Comparison of ENCODE assay signal across 28 cellular contexts in the genomic region with DNA sequence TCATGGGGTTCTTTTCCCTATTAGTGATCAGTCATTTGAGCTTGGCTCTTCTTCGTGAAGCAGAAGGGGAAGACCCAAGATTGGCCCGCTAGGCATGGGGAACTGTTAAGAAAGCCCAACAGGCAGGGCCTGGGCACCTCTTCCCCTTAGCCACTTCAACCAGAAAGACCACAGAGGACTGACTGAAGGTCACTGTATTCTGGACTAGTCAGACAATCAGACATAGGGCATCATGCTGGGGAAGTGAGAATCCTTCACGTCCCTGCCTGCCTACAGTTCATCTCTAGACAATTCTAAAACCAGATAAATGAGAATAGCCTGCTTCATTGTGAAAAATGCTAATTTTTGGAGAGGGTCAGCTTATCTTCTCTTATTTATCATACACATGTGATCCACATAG. TPM values are rescaled to one million over a fixed set of nuclear protein-coding genes. Genes with fewer than 3 reads are reported as not detected.
"Had no signal": no experiment of that assay in that cellular context is flagged by ENCODE, and none has a peak within 500 bp of the region (broad histone marks: within the 10 kb centered on the region; RNA-seq: fewer than 3 reads in every experiment).

No MANE protein-coding gene starts in this region.

- ATAC-seq: activated CD8-positive, alpha-beta T cell treated with anti-CD3 and anti-CD28 coated beads, Interleukin-2, amount 10 ng/mL, durations not matched to agents 7 days and 5 days; K562; Panc1; Right ventricle myocardium inferior; SK-N-SH treated with all-trans-retinoic acid at 6 μM for 48 hours; WTC11 had no signal

- FAIRE-seq: colon, K562 had no signal

- H3K36me3 ChIP-seq: cardiac muscle cell had no signal

- H3K4me3 ChIP-seq: cardiac muscle cell, K562, SJSA1 had no signal

- DNase-seq: activated CD4-positive, alpha-beta T cell treated with anti-CD3 and anti-CD28 coated beads for 48 hours; activated CD4-positive, alpha-beta T cell treated with anti-CD3 and anti-CD28 coated beads, Interleukin-2, amount 50 U/mL, for 4 hours; activated CD4-positive, CD25-positive, alpha-beta regulatory T cell treated with anti-CD3 and anti-CD28 coated beads, Interleukin-2, amount 50 U/mL, for 72 hours; activated CD8-positive, alpha-beta memory T cell treated with anti-CD3 and anti-CD28 coated beads, Interleukin-2, amount 50 U/mL, for 48 hours; activated CD8-positive, alpha-beta T cell treated with anti-CD3 and anti-CD28 coated beads, Interleukin-2, amount 10 ng/mL, durations not matched to agents 7 days and 5 days; activated naive CD4-positive, alpha-beta T cell; activated T-cell treated with anti-CD3 and anti-CD28 coated beads, Interleukin-2, amount 50 U/mL, for 1 hour; brain microvascular endothelial cell; cerebellar nuclear complex; Karpas-422; MM.1S; NCI-H1092; NCI-H187; NCI-H2081 treated with DMSO at 0.1 percent for 48 hours; NCI-H446; NCI-H524; NCI-H774; OCI-M1; RPMI8226; SW 1271 had no signal

- H3K9me3 ChIP-seq: SJSA1 had no signal

- H3K27me3 ChIP-seq: brain microvascular endothelial cell, cardiac muscle cell, SJSA1 had no signal

- H3K27ac ChIP-seq: brain microvascular endothelial cell, cardiac muscle cell, SJSA1 had no signal

RNA-seq across cellular contexts. Expression of gene FAP, which starts 28.1 kb away (rescaled TPM):
- total RNA-seq: activated CD8-positive, alpha-beta T cell treated with anti-CD3 and anti-CD28 coated beads, Interleukin-2, amount 10 ng/mL, durations not matched to agents 7 days and 5 days; cardiac muscle cell; K562; WTC11 had no signal
- polyA plus RNA-seq: cardiac muscle cell, K562 had no signal
